Comparison of ENCODE assay signal across 9 cellular contexts in genomic region chr1:35539824-35540261, GRCh38. TPM values are rescaled to one million over a fixed set of nuclear protein-coding genes. Genes with fewer than 3 reads are reported as not detected.
DNase-seq lines count a peak whose midpoint lies in the region; ATAC-seq and TF ChIP-seq lines count a peak whose summit lies in the region.
"Had no signal": no experiment of that assay in that cellular context is flagged by ENCODE, and none has a peak within 500 bp of the region (broad histone marks: within the 10 kb centered on the region; RNA-seq: fewer than 3 reads in every experiment).

No MANE protein-coding gene starts in this region.

- ATAC-seq in HG02642 (IDR thresholded peaks at IDR 0.05; ENCODE audit: poor library complexity, unreplicated experiment) (peak; percentile 31), lower lobe of right lung (peak; percentile 18 to 31)

- peak overlapping the region; percentile 97 for H3K27ac Mint-ChIP-seq in activated naive CD8-positive, alpha-beta T cell treated with anti-CD3 and anti-CD28 coated beads for 36 hours

- no peaks in the 10 kb centered on the region for H3K9me3 Mint-ChIP-seq in activated naive CD8-positive, alpha-beta T cell treated with anti-CD3 and anti-CD28 coated beads for 36 hours

- H3K4me3 ChIP-seq in lower lobe of right lung = no peak overlapping the region

- no peaks in the 10 kb centered on the region for H3K27me3 Mint-ChIP-seq in activated naive CD8-positive, alpha-beta T cell treated with anti-CD3 and anti-CD28 coated beads for 36 hours

- no peaks in the 10 kb centered on the region for H3K36me3 ChIP-seq in lower lobe of right lung

- peaks cover 65% of the 10 kb centered on the region for H3K4me1 ChIP-seq in lower lobe of right lung

- intact Hi-C loops in lower lobe of right lung (cut with DNase I) = no loop called here

- DNase-seq in AG20443 (ENCODE audit: low spot score) (peak; percentile 53), lower lobe of right lung (no peak), NCI-H1436 (lab: John Stamatoyannopoulos, UW) (no peak), inferior parietal cortex (ENCODE audit: extremely low spot score) (no peak), HEK293T (ENCODE audit: extremely low spot score) (no peak), SK-N-DZ (ENCODE audit: low spot score) (no peak)
- no peak for DNase-seq in activated naive CD8-positive, alpha-beta T cell treated with anti-CD3 and anti-CD28 coated beads for 36 hours
- DNase-seq: GF-D8 had no signal

- no peaks in the 10 kb centered on the region for H3K27me3 ChIP-seq in lower lobe of right lung (ENCODE audit: low read depth)

- peaks cover 81% of the 10 kb centered on the region for H3K4me1 Mint-ChIP-seq in activated naive CD8-positive, alpha-beta T cell treated with anti-CD3 and anti-CD28 coated beads for 36 hours

- peaks cover 21% of the 10 kb centered on the region for H3K36me3 Mint-ChIP-seq in activated naive CD8-positive, alpha-beta T cell treated with anti-CD3 and anti-CD28 coated beads for 36 hours

- peak overlapping the region; percentile 57 for H3K27ac ChIP-seq in lower lobe of right lung

- H3K4me3 Mint-ChIP-seq in activated naive CD8-positive, alpha-beta T cell treated with anti-CD3 and anti-CD28 coated beads for 36 hours = peak overlapping the region; percentile 65

- CTCF ChIA-PET in HEK293T (lab: Yijun Ruan, JAX) = no interaction called here

- no peaks in the 10 kb centered on the region for H3K9me3 ChIP-seq in lower lobe of right lung

- POLR2A ChIA-PET in HEK293T (lab: Yijun Ruan, JAX) = interaction anchor here (1.0 kb wide), 1 partner anchor 17 kb away, joined by 3 read pairs; the partner anchor contains the start of genes KIAA0319L and NCDN

- TF ChIP-seq CTCF in lower lobe of right lung (IDR thresholded peaks at IDR 0.05) = no peak

TF ChIP-seq in HEK293T, 16 proteins besides CTCF, POLR2A, EP300 and RAD21:
- TF ChIP-seq PKNOX1 (IDR thresholded peaks at IDR 0.05) (no peak), SUZ12 (IDR thresholded peaks at IDR 0.05) (no peak), ELF4 (IDR thresholded peaks at IDR 0.05) (no peak), FOXA1 (IDR thresholded peaks at IDR 0.05) (no peak), BHLHE40 (IDR thresholded peaks at IDR 0.05; ENCODE audit: borderline replicate concordance) (no peak), L3MBTL2 (conservative IDR thresholded peaks at IDR 0.05) (no peak), TARDBP (IDR thresholded peaks at IDR 0.05) (no peak), CTBP1 (IDR thresholded peaks at IDR 0.05; ENCODE audit: borderline replicate concordance) (no peak), ZNF384 (IDR thresholded peaks at IDR 0.05) (no peak), NFRKB (IDR thresholded peaks at IDR 0.05) (no peak), HDGF (IDR thresholded peaks at IDR 0.05; ENCODE audit: borderline replicate concordance) (no peak), SP1 (IDR thresholded peaks at IDR 0.05) (no peak), ARNT (IDR thresholded peaks at IDR 0.05) (no peak), FOXK2 (IDR thresholded peaks at IDR 0.05) (no peak), LEF1 (IDR thresholded peaks at IDR 0.05; ENCODE audit: borderline replicate concordance) (no peak), FOXM1 (IDR thresholded peaks at IDR 0.05; ENCODE audit: borderline replicate concordance) (no peak)

RNA-seq across cellular contexts. Expression of gene KIAA0319L, which starts 17.4 kb away (rescaled TPM):
- 10 to 100 TPM; 17.2 to 18.3 TPM for total RNA-seq in activated naive CD8-positive, alpha-beta T cell treated with anti-CD3 and anti-CD28 coated beads for 36 hours
- total RNA-seq in lower lobe of right lung = 79.6 TPM
- polyA plus RNA-seq in SK-N-DZ (2014; cell fraction: cytosol; rRNA removed) = 25.4 and 28.4 TPM in 2 replicates
- 28.3 and 52.9 TPM in 2 replicates for polyA plus RNA-seq in SK-N-DZ (2014; cell fraction: nucleus; rRNA removed)

RNA-seq across cellular contexts. Expression of gene NCDN, which starts 17.8 kb away (rescaled TPM):
- total RNA-seq in activated naive CD8-positive, alpha-beta T cell treated with anti-CD3 and anti-CD28 coated beads for 36 hours = 10 to 100 TPM; 31.3 to 36.0 TPM
- total RNA-seq in lower lobe of right lung = 20.2 TPM
- 31.9 and 34.8 TPM in 2 replicates for polyA plus RNA-seq in SK-N-DZ (2014; cell fraction: cytosol; rRNA removed)
- polyA plus RNA-seq in SK-N-DZ (2014; cell fraction: nucleus; rRNA removed) = 30.2 and 39.1 TPM in 2 replicates

RNA-seq across cellular contexts. Expression of gene TFAP2E, which starts 33.3 kb away (rescaled TPM):
- total RNA-seq in activated naive CD8-positive, alpha-beta T cell treated with anti-CD3 and anti-CD28 coated beads for 36 hours = under 1 TPM; 0.27 to 0.32 TPM
- 2.2 TPM for total RNA-seq in lower lobe of right lung
- polyA plus RNA-seq in SK-N-DZ (2014; cell fraction: cytosol; rRNA removed) = 0.21 TPM in 1 of 2 replicates, not detected in the other
- 0.64 TPM in 1 of 2 replicates, not detected in the other for polyA plus RNA-seq in SK-N-DZ (2014; cell fraction: nucleus; rRNA removed)
